ENCODE assay signal across 1 cellular context in the genomic region with DNA sequence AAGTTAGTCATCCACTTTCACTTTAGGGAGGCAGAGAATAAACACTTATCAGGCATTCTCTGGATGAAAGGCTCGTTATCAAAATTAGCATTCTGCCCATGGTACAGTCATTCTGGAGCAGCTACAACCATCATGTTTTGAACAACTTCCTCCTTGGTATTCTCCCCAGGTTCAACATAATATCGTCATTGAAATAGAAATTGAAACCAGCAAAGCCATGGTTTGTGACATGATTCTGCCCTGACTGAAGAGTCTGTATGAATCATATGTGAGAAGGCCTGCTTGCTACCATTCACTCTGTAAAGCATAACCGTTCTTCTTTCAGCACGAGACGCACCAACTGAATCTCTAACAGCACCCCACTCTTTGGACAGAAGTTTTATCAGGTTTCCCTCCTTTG.
TF ChIP-seq lines count a peak whose summit lies in the region.

No MANE protein-coding gene starts in this region.

TF ChIP-seq in GM12878, 131 proteins besides CTCF, POLR2A, EP300 and RAD21 (continued from another document and continues in another):
- TF ChIP-seq MYC (IDR thresholded peaks at IDR 0.05; ENCODE audit: insufficient read depth, insufficient read length, insufficient replicate concordance, low read length, severe bottlenecking) (no peak), SPI1 (IDR thresholded peaks at IDR 0.05; ENCODE audit: borderline replicate concordance, insufficient read depth, low read depth, low read length) (no peak), SIX5 (IDR thresholded peaks at IDR 0.05; ENCODE audit: low read depth, low read length, severe bottlenecking) (no peak), LARP7 (IDR thresholded peaks at IDR 0.05) (no peak), RB1 (IDR thresholded peaks at IDR 0.05; ENCODE audit: borderline replicate concordance) (no peak), DPF2 (IDR thresholded peaks at IDR 0.05) (no peak), RAD51 (IDR thresholded peaks at IDR 0.05) (no peak), PAX5 (IDR thresholded peaks at IDR 0.05; ENCODE audit: borderline replicate concordance, low read depth, low read length) (0 out of 2 replicates have a peak, but pooled peaks have one; percentile 22), SREBF2 (IDR thresholded peaks at IDR 0.05; ENCODE audit: low read length) (no peak), BACH1 (IDR thresholded peaks at IDR 0.05; ENCODE audit: borderline replicate concordance) (no peak), MTA3 (IDR thresholded peaks at IDR 0.05; ENCODE audit: borderline replicate concordance, low read length) (no peak), RELA (IDR thresholded peaks at IDR 0.05; ENCODE audit: borderline replicate concordance, partially characterized antibody) (no peak), NFIC (IDR thresholded peaks at IDR 0.05; ENCODE audit: low read depth, low read length) (peak; percentile 46; the same call in 1 of the 2 replicates), YY1 (IDR thresholded peaks at IDR 0.05; ENCODE audit: low read depth, low read length) (no peak), RUNX3 (IDR thresholded peaks at IDR 0.05; ENCODE audit: low read length) (peak; percentile 55), STAT1 (conservative IDR thresholded peaks at IDR 0.05) (no peak), TAF1 (IDR thresholded peaks at IDR 0.05; ENCODE audit: borderline replicate concordance, low read depth, low read length) (no peak), BMI1 (IDR thresholded peaks at IDR 0.05; ENCODE audit: borderline replicate concordance) (no peak), CHD4 (IDR thresholded peaks at IDR 0.05) (no peak), BHLHE40 (IDR thresholded peaks at IDR 0.05; ENCODE audit: borderline replicate concordance in 1 of 2, low read depth in 2 of 2, low read length in 1 of 2) (peak; percentile 69 to 78; a peak in 3 of 4 replicates), JUND (IDR thresholded peaks at IDR 0.05; ENCODE audit: low read depth, low read length) (no peak), BCL11A (IDR thresholded peaks at IDR 0.05; ENCODE audit: low read depth, low read length) (no peak), CBX5 (IDR thresholded peaks at IDR 0.05; ENCODE audit: low read depth) (no peak)
- TF ChIP-seq, protein P1, sequence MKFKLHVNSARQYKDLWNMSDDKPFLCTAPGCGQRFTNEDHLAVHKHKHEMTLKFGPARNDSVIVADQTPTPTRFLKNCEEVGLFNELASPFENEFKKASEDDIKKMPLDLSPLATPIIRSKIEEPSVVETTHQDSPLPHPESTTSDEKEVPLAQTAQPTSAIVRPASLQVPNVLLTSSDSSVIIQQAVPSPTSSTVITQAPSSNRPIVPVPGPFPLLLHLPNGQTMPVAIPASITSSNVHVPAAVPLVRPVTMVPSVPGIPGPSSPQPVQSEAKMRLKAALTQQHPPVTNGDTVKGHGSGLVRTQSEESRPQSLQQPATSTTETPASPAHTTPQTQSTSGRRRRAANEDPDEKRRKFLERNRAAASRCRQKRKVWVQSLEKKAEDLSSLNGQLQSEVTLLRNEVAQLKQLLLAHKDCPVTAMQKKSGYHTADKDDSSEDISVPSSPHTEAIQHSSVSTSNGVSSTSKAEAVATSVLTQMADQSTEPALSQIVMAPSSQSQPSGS (IDR thresholded peaks at IDR 0.05; ENCODE audit: low read length), result peak; percentile 74
- TF ChIP-seq, protein P2, sequence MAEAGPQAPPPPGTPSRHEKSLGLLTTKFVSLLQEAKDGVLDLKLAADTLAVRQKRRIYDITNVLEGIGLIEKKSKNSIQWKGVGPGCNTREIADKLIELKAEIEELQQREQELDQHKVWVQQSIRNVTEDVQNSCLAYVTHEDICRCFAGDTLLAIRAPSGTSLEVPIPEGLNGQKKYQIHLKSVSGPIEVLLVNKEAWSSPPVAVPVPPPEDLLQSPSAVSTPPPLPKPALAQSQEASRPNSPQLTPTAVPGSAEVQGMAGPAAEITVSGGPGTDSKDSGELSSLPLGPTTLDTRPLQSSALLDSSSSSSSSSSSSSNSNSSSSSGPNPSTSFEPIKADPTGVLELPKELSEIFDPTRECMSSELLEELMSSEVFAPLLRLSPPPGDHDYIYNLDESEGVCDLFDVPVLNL (IDR thresholded peaks at IDR 0.05; ENCODE audit: low read depth, low read length), result no peak
- TF ChIP-seq, protein P3, sequence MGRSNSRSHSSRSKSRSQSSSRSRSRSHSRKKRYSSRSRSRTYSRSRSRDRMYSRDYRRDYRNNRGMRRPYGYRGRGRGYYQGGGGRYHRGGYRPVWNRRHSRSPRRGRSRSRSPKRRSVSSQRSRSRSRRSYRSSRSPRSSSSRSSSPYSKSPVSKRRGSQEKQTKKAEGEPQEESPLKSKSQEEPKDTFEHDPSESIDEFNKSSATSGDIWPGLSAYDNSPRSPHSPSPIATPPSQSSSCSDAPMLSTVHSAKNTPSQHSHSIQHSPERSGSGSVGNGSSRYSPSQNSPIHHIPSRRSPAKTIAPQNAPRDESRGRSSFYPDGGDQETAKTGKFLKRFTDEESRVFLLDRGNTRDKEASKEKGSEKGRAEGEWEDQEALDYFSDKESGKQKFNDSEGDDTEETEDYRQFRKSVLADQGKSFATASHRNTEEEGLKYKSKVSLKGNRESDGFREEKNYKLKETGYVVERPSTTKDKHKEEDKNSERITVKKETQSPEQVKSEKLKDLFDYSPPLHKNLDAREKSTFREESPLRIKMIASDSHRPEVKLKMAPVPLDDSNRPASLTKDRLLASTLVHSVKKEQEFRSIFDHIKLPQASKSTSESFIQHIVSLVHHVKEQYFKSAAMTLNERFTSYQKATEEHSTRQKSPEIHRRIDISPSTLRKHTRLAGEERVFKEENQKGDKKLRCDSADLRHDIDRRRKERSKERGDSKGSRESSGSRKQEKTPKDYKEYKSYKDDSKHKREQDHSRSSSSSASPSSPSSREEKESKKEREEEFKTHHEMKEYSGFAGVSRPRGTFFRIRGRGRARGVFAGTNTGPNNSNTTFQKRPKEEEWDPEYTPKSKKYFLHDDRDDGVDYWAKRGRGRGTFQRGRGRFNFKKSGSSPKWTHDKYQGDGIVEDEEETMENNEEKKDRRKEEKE (IDR thresholded peaks at IDR 0.05), result no peak
- TF ChIP-seq, protein P4, sequence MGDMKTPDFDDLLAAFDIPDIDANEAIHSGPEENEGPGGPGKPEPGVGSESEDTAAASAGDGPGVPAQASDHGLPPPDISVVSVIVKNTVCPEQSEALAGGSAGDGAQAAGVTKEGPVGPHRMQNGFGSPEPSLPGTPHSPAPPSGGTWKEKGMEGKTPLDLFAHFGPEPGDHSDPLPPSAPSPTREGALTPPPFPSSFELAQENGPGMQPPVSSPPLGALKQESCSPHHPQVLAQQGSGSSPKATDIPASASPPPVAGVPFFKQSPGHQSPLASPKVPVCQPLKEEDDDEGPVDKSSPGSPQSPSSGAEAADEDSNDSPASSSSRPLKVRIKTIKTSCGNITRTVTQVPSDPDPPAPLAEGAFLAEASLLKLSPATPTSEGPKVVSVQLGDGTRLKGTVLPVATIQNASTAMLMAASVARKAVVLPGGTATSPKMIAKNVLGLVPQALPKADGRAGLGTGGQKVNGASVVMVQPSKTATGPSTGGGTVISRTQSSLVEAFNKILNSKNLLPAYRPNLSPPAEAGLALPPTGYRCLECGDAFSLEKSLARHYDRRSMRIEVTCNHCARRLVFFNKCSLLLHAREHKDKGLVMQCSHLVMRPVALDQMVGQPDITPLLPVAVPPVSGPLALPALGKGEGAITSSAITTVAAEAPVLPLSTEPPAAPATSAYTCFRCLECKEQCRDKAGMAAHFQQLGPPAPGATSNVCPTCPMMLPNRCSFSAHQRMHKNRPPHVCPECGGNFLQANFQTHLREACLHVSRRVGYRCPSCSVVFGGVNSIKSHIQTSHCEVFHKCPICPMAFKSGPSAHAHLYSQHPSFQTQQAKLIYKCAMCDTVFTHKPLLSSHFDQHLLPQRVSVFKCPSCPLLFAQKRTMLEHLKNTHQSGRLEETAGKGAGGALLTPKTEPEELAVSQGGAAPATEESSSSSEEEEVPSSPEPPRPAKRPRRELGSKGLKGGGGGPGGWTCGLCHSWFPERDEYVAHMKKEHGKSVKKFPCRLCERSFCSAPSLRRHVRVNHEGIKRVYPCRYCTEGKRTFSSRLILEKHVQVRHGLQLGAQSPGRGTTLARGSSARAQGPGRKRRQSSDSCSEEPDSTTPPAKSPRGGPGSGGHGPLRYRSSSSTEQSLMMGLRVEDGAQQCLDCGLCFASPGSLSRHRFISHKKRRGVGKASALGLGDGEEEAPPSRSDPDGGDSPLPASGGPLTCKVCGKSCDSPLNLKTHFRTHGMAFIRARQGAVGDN (IDR thresholded peaks at IDR 0.05), result no peak
- TF ChIP-seq, protein P5, sequence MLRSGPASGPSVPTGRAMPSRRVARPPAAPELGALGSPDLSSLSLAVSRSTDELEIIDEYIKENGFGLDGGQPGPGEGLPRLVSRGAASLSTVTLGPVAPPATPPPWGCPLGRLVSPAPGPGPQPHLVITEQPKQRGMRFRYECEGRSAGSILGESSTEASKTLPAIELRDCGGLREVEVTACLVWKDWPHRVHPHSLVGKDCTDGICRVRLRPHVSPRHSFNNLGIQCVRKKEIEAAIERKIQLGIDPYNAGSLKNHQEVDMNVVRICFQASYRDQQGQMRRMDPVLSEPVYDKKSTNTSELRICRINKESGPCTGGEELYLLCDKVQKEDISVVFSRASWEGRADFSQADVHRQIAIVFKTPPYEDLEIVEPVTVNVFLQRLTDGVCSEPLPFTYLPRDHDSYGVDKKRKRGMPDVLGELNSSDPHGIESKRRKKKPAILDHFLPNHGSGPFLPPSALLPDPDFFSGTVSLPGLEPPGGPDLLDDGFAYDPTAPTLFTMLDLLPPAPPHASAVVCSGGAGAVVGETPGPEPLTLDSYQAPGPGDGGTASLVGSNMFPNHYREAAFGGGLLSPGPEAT (IDR thresholded peaks at IDR 0.05; ENCODE audit: low read depth), result no peak
- TF ChIP-seq, protein P6, sequence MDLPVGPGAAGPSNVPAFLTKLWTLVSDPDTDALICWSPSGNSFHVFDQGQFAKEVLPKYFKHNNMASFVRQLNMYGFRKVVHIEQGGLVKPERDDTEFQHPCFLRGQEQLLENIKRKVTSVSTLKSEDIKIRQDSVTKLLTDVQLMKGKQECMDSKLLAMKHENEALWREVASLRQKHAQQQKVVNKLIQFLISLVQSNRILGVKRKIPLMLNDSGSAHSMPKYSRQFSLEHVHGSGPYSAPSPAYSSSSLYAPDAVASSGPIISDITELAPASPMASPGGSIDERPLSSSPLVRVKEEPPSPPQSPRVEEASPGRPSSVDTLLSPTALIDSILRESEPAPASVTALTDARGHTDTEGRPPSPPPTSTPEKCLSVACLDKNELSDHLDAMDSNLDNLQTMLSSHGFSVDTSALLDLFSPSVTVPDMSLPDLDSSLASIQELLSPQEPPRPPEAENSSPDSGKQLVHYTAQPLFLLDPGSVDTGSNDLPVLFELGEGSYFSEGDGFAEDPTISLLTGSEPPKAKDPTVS (IDR thresholded peaks at IDR 0.05; ENCODE audit: low read depth, low read length), result no peak
- TF ChIP-seq, protein P7, sequence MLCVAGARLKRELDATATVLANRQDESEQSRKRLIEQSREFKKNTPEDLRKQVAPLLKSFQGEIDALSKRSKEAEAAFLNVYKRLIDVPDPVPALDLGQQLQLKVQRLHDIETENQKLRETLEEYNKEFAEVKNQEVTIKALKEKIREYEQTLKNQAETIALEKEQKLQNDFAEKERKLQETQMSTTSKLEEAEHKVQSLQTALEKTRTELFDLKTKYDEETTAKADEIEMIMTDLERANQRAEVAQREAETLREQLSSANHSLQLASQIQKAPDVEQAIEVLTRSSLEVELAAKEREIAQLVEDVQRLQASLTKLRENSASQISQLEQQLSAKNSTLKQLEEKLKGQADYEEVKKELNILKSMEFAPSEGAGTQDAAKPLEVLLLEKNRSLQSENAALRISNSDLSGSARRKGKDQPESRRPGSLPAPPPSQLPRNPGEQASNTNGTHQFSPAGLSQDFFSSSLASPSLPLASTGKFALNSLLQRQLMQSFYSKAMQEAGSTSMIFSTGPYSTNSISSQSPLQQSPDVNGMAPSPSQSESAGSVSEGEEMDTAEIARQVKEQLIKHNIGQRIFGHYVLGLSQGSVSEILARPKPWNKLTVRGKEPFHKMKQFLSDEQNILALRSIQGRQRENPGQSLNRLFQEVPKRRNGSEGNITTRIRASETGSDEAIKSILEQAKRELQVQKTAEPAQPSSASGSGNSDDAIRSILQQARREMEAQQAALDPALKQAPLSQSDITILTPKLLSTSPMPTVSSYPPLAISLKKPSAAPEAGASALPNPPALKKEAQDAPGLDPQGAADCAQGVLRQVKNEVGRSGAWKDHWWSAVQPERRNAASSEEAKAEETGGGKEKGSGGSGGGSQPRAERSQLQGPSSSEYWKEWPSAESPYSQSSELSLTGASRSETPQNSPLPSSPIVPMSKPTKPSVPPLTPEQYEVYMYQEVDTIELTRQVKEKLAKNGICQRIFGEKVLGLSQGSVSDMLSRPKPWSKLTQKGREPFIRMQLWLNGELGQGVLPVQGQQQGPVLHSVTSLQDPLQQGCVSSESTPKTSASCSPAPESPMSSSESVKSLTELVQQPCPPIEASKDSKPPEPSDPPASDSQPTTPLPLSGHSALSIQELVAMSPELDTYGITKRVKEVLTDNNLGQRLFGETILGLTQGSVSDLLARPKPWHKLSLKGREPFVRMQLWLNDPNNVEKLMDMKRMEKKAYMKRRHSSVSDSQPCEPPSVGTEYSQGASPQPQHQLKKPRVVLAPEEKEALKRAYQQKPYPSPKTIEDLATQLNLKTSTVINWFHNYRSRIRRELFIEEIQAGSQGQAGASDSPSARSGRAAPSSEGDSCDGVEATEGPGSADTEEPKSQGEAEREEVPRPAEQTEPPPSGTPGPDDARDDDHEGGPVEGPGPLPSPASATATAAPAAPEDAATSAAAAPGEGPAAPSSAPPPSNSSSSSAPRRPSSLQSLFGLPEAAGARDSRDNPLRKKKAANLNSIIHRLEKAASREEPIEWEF (IDR thresholded peaks at IDR 0.05; ENCODE audit: insufficient replicate concordance, low read depth, low read length), result no peak
- TF ChIP-seq, protein P8, sequence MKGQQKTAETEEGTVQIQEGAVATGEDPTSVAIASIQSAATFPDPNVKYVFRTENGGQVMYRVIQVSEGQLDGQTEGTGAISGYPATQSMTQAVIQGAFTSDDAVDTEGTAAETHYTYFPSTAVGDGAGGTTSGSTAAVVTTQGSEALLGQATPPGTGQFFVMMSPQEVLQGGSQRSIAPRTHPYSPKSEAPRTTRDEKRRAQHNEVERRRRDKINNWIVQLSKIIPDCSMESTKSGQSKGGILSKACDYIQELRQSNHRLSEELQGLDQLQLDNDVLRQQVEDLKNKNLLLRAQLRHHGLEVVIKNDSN (IDR thresholded peaks at IDR 0.05; ENCODE audit: borderline replicate concordance, extremely low read length, insufficient read depth, low read depth, low read length), result no peak
- TF ChIP-seq, protein P9, sequence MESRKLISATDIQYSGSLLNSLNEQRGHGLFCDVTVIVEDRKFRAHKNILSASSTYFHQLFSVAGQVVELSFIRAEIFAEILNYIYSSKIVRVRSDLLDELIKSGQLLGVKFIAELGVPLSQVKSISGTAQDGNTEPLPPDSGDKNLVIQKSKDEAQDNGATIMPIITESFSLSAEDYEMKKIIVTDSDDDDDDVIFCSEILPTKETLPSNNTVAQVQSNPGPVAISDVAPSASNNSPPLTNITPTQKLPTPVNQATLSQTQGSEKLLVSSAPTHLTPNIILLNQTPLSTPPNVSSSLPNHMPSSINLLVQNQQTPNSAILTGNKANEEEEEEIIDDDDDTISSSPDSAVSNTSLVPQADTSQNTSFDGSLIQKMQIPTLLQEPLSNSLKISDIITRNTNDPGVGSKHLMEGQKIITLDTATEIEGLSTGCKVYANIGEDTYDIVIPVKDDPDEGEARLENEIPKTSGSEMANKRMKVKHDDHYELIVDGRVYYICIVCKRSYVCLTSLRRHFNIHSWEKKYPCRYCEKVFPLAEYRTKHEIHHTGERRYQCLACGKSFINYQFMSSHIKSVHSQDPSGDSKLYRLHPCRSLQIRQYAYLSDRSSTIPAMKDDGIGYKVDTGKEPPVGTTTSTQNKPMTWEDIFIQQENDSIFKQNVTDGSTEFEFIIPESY (IDR thresholded peaks at IDR 0.05), result no peak
